1 cellular context compared by ENCODE assay signal in genomic region chr2:55107428-55107827, GRCh38.
TF ChIP-seq lines count a peak whose summit lies in the region.

No MANE protein-coding gene starts in this region.

TF ChIP-seq in IMR-90, 13 proteins besides CTCF, POLR2A, EP300 and RAD21:
- no peak for TF ChIP-seq MAZ (IDR thresholded peaks at IDR 0.05; ENCODE audit: borderline replicate concordance, low read depth, low read length)
